ENCODE assay signal across 8 cellular contexts in the genomic region with DNA sequence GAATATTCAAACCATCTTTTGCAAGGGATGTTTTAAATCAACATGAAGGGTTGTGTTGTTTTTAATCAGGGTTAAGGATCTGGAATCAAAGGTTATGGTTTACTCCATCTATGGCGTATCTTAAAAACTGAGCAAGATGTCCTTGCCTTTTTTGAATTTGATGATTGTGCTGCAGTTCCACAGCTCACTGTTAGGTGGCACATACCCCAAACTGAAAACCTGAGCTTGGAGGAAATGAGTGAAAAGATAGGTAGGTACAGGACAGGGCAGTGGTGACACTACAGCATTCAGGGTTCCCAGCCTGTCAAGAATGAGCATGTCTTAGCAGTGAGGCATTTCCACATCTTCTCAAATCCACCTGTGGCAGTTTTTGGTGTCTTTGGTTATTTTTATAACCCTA. TPM values are rescaled to one million over a fixed set of nuclear protein-coding genes. Genes with fewer than 3 reads are reported as not detected.
DNase-seq lines count a peak whose midpoint lies in the region; ATAC-seq and TF ChIP-seq lines count a peak whose summit lies in the region.

No MANE protein-coding gene starts in this region.

- H3K79me2 ChIP-seq in PC-9 (ENCODE audit: low read depth) = no peaks in the 10 kb centered on the region

- no peaks in the 10 kb centered on the region for H3K4me1 ChIP-seq in PC-9 (replicated peaks; ENCODE audit: insufficient read depth)

- H4K20me1 ChIP-seq in PC-9 (ENCODE audit: insufficient read depth) = no peaks in the 10 kb centered on the region

- H3K27me3 ChIP-seq in PC-9 (ENCODE audit: insufficient read depth, low read depth) = no peaks in the 10 kb centered on the region
- H3K27me3 ChIP-seq in dorsolateral prefrontal cortex = peaks cover 0 to 15% (median 0%) of the 10 kb centered on the region in 45 donors

- peak; percentile 18 for ATAC-seq in GM19463 (IDR thresholded peaks at IDR 0.05; ENCODE audit: unreplicated experiment)
- ATAC-seq in HG02938 (IDR thresholded peaks at IDR 0.05; ENCODE audit: unreplicated experiment) = no peak

- H3K27me3 Mint-ChIP-seq in neural crest cell (ENCODE audit: low read depth) = no peaks in the 10 kb centered on the region

- H3K36me3 Mint-ChIP-seq in neural crest cell (ENCODE audit: low read depth) = peaks cover 6% of the 10 kb centered on the region

- intact Hi-C loops in PC-9 (cut with micrococcal nuclease; ENCODE audit: unreplicated experiment) = no loop called here
- intact Hi-C loops in dorsolateral prefrontal cortex (cut with DNase I) = no loop called here

- no TSS peak for BruUV-seq in PC-9 (replicated peaks; lab: Mats Ljungman, UMichigan)

- no peak overlapping the region for H2AFZ ChIP-seq in PC-9

- peak; percentile 13 to 21 for DNase-seq in SHP77 (lab: John Stamatoyannopoulos, UW)
- no peak for DNase-seq in SHP77 treated with DMSO at 0.1 percent for 48 hours (lab: John Stamatoyannopoulos, UW)
- DNase-seq in PC-9 = peak; percentile 34 to 54
- DNase-seq in dorsolateral prefrontal cortex = no peak
- no peak for DNase-seq in neural crest cell (ENCODE audit: low read depth, low spot score)
- no peak for DNase-seq in effector CD4-positive, alpha-beta T cell

- H3K27ac Mint-ChIP-seq in neural crest cell (ENCODE audit: unreplicated experiment) = no peak overlapping the region

- H3K9me3 Mint-ChIP-seq in neural crest cell = no peaks in the 10 kb centered on the region

- TF ChIP-seq CTCF in PC-9 (conservative IDR thresholded peaks at IDR 0.05) (peak; percentile 77), dorsolateral prefrontal cortex (IDR thresholded peaks at IDR 0.05 in 54 of 56, conservative IDR thresholded peaks at IDR 0.05 in 2 of 56; ENCODE audit: low read depth in 1 of 56, partially characterized antibody in 56 of 56) (peak; percentile 21 to 62 (median 46)), neural crest cell (conservative IDR thresholded peaks at IDR 0.05) (peak; percentile 53)

- POLR2A ChIA-PET in PC-9 (lab: Charles Lee; ENCODE audit: unreplicated experiment) = no interaction called here

- peaks cover 4% of the 10 kb centered on the region for H3K4me1 Mint-ChIP-seq in neural crest cell

- no peaks in the 10 kb centered on the region; the same call in 1 of the 2 replicates for H3K36me3 ChIP-seq in PC-9 (ENCODE audit: low read depth)

- H3F3A ChIP-seq in PC-9 (ENCODE audit: insufficient read depth, low read depth) = peaks cover 4% of the 10 kb centered on the region; the same call in 1 of the 2 replicates

- H3K27ac ChIP-seq in PC-9 (no peak overlapping the region), dorsolateral prefrontal cortex (peak overlapping the region in 6 of 59 donors; percentile 19 to 54 (median 32))

- no peak overlapping the region for H3K4me2 ChIP-seq in PC-9

- H3K4me3 ChIP-seq in PC-9 (no peak overlapping the region), dorsolateral prefrontal cortex (no peak overlapping the region)

- H3K9me2 ChIP-seq in PC-9 (ENCODE audit: insufficient read depth) = no peaks in the 10 kb centered on the region

- CTCF ChIA-PET in PC-9 (lab: Charles Lee) = interaction anchor here (1.0 kb wide), 1 partner anchor 15 kb away, joined by 4 read pairs; no protein-coding TSS in a partner anchor

- no peak overlapping the region for H3K4me3 Mint-ChIP-seq in neural crest cell

- H3K9me3 ChIP-seq in PC-9 (ENCODE audit: insufficient read depth, low read depth) = no peaks in the 10 kb centered on the region

RNA-seq across cellular contexts. Expression of a gene that starts 13.1 kb away (rescaled TPM):
- total RNA-seq in PC-9 (2021) (24.3 and 25.1 TPM in 2 replicates), dorsolateral prefrontal cortex (10 to 100 TPM; 14.4 to 32.7 (median 22.3) TPM), neural crest cell (14.5 and 14.6 TPM in 2 replicates)

RNA-seq across cellular contexts. Expression of a gene that starts 22.0 kb away (rescaled TPM):
- total RNA-seq in PC-9 (2021) (not detected in 2 replicates), dorsolateral prefrontal cortex (under 1 TPM in 1 of 120 experiments, not detected in 119; 0.68 TPM), neural crest cell (not detected in 2 replicates)

RNA-seq across cellular contexts. Expression of a gene that starts 22.6 kb away (rescaled TPM):
- total RNA-seq in PC-9 (2021) (169 and 214 TPM in 2 replicates), dorsolateral prefrontal cortex (1,000 to 10,000 TPM in 11 of 120 experiments, 100 to 1,000 TPM in 109; 324 to 1,147 (median 848) TPM), neural crest cell (25.3 and 28.6 TPM in 2 replicates)

RNA-seq across cellular contexts. Expression of a gene that starts 59.6 kb away (rescaled TPM):
- total RNA-seq in PC-9 (2021) (not detected in 2 replicates), dorsolateral prefrontal cortex (under 1 TPM in 2 of 120 experiments, not detected in 118; 0.25 to 0.33 TPM), neural crest cell (not detected in 2 replicates)

Comparison
In these comparisons a context has a peak if more than half of its experiments do, and no peak if none do; other contexts are left out.
1. DNase-seq: peak in SHP77 (2 of 2) and PC-9 (2 of 2); none in SHP77 treated with DMSO at 0.1 percent for 48 hours (single experiment), dorsolateral prefrontal cortex (0 of 10), neural crest cell (single experiment) and effector CD4-positive, alpha-beta T cell (single experiment).
2. Peak in every context shown above with its lines, with median percentiles within 50 percentile points of each other: CTCF ChIP-seq.